In the genomic region with DNA sequence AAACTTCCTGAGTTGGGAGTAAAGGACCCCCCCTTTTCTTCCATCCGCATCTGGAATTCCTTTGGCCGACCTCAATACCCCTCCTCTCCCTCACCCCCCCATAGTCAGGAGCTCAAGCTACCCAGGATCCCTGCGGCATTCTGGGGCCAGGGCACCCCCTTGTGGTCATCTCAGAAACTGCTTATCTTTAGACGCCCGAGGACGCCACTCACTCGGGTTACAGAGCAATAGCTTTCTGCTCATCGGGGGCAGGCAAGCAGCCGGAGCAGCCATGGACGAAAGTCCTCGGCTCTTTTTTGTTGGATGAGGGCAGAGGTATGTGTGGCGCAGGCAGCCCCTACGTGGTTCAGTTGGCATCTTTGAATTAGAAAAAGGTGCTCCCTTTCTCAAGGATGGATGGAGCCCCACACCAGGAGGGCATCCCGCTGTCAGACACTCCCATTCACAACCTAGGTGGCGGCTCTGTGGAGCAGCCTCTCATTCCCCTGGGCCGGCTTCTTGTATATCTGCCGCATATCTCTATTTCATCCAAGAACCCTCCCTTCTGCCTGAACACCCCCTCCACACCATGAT, we compare ENCODE assay signal across 8 cellular contexts. TPM values are rescaled to one million over a fixed set of nuclear protein-coding genes. Genes with fewer than 3 reads are reported as not detected.
DNase-seq lines count a peak whose midpoint lies in the region; ATAC-seq and TF ChIP-seq lines count a peak whose summit lies in the region.

No MANE protein-coding gene starts in this region.

- peak; percentile 81 for TF ChIP-seq CTCF in SU-DHL-6 (IDR thresholded peaks at IDR 0.05; ENCODE audit: insufficient read depth, low read length, poor library complexity, severe bottlenecking)

- no peak overlapping the region for H3K4me3 ChIP-seq in SU-DHL-6 (ENCODE audit: insufficient read depth, low read length, poor library complexity, severe bottlenecking)
- H3K4me3 ChIP-seq in right cardiac atrium (ENCODE audit: low read length) = no peak overlapping the region
- H3K4me3 ChIP-seq in rectal smooth muscle tissue (ENCODE audit: low read length) = peak overlapping the region; percentile 59

- H3K36me3 ChIP-seq in SU-DHL-6 (ENCODE audit: low read length) (no peaks in the 10 kb centered on the region), rectal smooth muscle tissue (ENCODE audit: control insufficient read depth, insufficient read depth, low read length) (no peaks in the 10 kb centered on the region)

- H3K9me3 ChIP-seq in SU-DHL-6 (ENCODE audit: insufficient read depth, low read length) = no peaks in the 10 kb centered on the region
- H3K9me3 ChIP-seq in right cardiac atrium (ENCODE audit: control insufficient read depth, low read length) = no peaks in the 10 kb centered on the region

- in situ Hi-C loops in G401 (cut with HindIII; ENCODE audit: low sequenced_read_pairs) = no loop called here

- H3K9ac ChIP-seq in SU-DHL-6 (ENCODE audit: low read length) (no peak overlapping the region), rectal smooth muscle tissue (ENCODE audit: low read length) (no peak overlapping the region)

- H3K27ac ChIP-seq in SU-DHL-6 (ENCODE audit: low read depth, low read length) (no peak overlapping the region), right cardiac atrium (ENCODE audit: low read length) (no peak overlapping the region), rectal smooth muscle tissue (ENCODE audit: low read depth, low read length) (peak overlapping the region; percentile 46)

- 10% methylated on average over 17 of the region's 17 CpGs for WGBS in right cardiac atrium

- H3K79me2 ChIP-seq in SU-DHL-6 (ENCODE audit: insufficient read depth, low read length) = peaks cover 6% of the 10 kb centered on the region; the same call in 1 of the 2 replicates

- no peaks in the 10 kb centered on the region for H4K20me1 ChIP-seq in SU-DHL-6 (ENCODE audit: low read depth, low read length)

- no peaks in the 10 kb centered on the region for H3F3A ChIP-seq in SU-DHL-6 (ENCODE audit: insufficient read depth)

- H2AFZ ChIP-seq in SU-DHL-6 (ENCODE audit: low read depth, low read length, severe bottlenecking) = no peak overlapping the region

- DNase-seq in G401 (ENCODE audit: low spot score) (peak; percentile 86), KG1 (lab: John Stamatoyannopoulos, UW) (peak; percentile 69), anterior cingulate cortex (lab: John Stamatoyannopoulos, UW) (peak in 48 of 58 donors; percentile 16 to 84 (median 61)), right cardiac atrium (peak; percentile 67 to 85 (median 83)), middle frontal gyrus (ENCODE audit: extremely low spot score, low spot score) (no peak)

- no peaks in the 10 kb centered on the region for H3K9me2 ChIP-seq in SU-DHL-6 (replicated peaks; ENCODE audit: insufficient read depth, low read length)

- no peak overlapping the region for H3K4me2 ChIP-seq in SU-DHL-6 (ENCODE audit: low read depth, low read length, poor library complexity, severe bottlenecking)

- H3K4me1 ChIP-seq in right cardiac atrium (ENCODE audit: control insufficient read depth, insufficient read depth, low read length) (peaks cover 21% of the 10 kb centered on the region), rectal smooth muscle tissue (ENCODE audit: control insufficient read depth, insufficient read depth, low read length) (peaks cover 27% of the 10 kb centered on the region)

- peak; percentile 9 to 12 for ATAC-seq in right cardiac atrium
- ATAC-seq in HG03135 (IDR thresholded peaks at IDR 0.05; ENCODE audit: unreplicated experiment) = no peak

- intact Hi-C loops in right cardiac atrium (cut with DNase I) = no loop called here

- H3K27me3 ChIP-seq in SU-DHL-6 (ENCODE audit: low read length) = no peaks in the 10 kb centered on the region
- no peaks in the 10 kb centered on the region for H3K27me3 ChIP-seq in right cardiac atrium (ENCODE audit: control insufficient read depth, insufficient read depth)
- peaks cover 11% of the 10 kb centered on the region for H3K27me3 ChIP-seq in rectal smooth muscle tissue (ENCODE audit: control insufficient read depth, insufficient read depth, low read length)

RNA-seq across cellular contexts. Expression of a gene that starts 2.3 kb away (rescaled TPM):
- total RNA-seq in G401 (2014; rRNA removed; shearing (Covaris generic)) = 0.17 and 1.0 TPM in 2 replicates
- 10 to 100 TPM; 21.4 to 31.0 (median 24.1) TPM for total RNA-seq in right cardiac atrium
- polyA plus RNA-seq in right cardiac atrium = 27.1 TPM

RNA-seq across cellular contexts. Expression of a gene that starts 4.1 kb away (rescaled TPM):
- total RNA-seq in G401 (2014; rRNA removed; shearing (Covaris generic)) = 19.3 and 19.9 TPM in 2 replicates
- total RNA-seq in right cardiac atrium = 10 to 100 TPM; 12.7 to 19.6 (median 15.2) TPM
- polyA plus RNA-seq in right cardiac atrium = 9.7 TPM

RNA-seq across cellular contexts. Expression of a gene that starts 8.1 kb away (rescaled TPM):
- total RNA-seq in G401 (2014; rRNA removed; shearing (Covaris generic)) = 0.25 and 7.3 TPM in 2 replicates
- under 1 TPM in 1 of 4 donors, not detected in 3; 0.06 TPM for total RNA-seq in right cardiac atrium
- polyA plus RNA-seq in right cardiac atrium = 0.02 TPM

RNA-seq across cellular contexts. Expression of a gene that starts 21.5 kb away (rescaled TPM):
- total RNA-seq in G401 (2014; rRNA removed; shearing (Covaris generic)) = 77.2 and 90.3 TPM in 2 replicates
- 100 to 1,000 TPM in 2 of 4 donors, 10 to 100 TPM in 2; 95.1 to 127 (median 104) TPM for total RNA-seq in right cardiac atrium
- 97.2 TPM for polyA plus RNA-seq in right cardiac atrium

RNA-seq across cellular contexts. Expression of a gene that starts 43.1 kb away (rescaled TPM):
- 0.75 and 1.8 TPM in 2 replicates for total RNA-seq in G401 (2014; rRNA removed; shearing (Covaris generic))
- 10 to 100 TPM; 57.3 to 98.4 (median 95.7) TPM for total RNA-seq in right cardiac atrium
- polyA plus RNA-seq in right cardiac atrium = 57.1 TPM

Comparison
In these comparisons a context has a peak if more than half of its experiments do, and no peak if none do; other contexts are left out.
1. RNA of a gene that starts 2.3 kb away (total RNA-seq): 21.4 to 31.0 TPM in right cardiac atrium; 0.17 to 1.0 TPM in G401; every median in the first group is over 10 times any median in the second.